26 cellular contexts compared by ENCODE assay signal in the genomic region with DNA sequence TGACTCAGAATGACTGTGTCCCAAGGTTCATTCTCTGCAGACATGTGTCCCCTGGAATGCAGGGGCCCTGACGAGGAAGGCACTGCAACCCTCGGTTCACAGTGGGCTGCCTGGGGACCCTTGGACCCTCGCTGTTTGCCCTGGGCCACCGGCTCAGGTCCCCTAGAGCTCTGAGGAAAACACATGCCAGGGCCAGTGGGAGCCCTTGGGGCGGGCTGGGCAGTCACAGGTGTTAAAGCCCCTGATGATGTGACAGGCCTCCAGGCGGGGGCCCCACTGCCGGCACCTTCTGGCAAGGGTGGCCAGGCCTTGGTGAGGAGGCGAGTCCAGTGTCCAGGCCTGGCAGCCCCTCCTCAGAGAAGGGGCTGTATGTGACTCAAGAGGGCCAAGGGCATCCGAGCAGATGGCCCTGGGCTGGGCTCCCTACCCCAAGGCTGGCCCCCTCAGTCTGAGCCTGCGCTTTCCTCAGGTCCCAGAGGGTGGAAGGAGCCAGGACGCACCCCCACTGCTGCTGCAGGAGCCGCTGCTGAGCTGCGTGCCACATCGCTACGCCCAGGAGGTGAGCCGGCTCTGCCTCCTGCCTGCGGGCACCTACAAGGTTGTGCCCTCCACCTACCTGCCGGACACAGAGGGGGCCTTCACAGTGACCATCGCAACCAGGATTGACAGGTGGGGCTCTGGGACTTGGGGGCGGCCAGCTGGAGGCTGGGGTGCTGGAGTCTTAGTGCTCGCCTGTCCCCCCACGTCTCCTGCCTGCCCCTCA. TPM values are rescaled to one million over a fixed set of nuclear protein-coding genes. Genes with fewer than 3 reads are reported as not detected.
DNase-seq lines count a peak whose midpoint lies in the region; TF ChIP-seq lines count a peak whose summit lies in the region.
"Had no signal": no experiment of that assay in that cellular context is flagged by ENCODE, and none has a peak within 500 bp of the region (broad histone marks: within the 10 kb centered on the region; RNA-seq: fewer than 3 reads in every experiment).

No MANE protein-coding gene starts in this region.

- H3K4me3 ChIP-seq in BE2C (ENCODE audit: low read depth, low read length) (no peak overlapping the region), H7 (ENCODE audit: insufficient read depth, low read depth, low read length) (no peak overlapping the region), left ventricle myocardium inferior (peak overlapping the region; percentile 44)
- H3K4me3 ChIP-seq: esophagus muscularis mucosa, hepatocyte, K562, MG63, neural progenitor cell, prostate gland, skin epidermis, testis had no signal

- no peaks in the 10 kb centered on the region for H3K9me3 ChIP-seq in BE2C
- no peaks in the 10 kb centered on the region for H3K9me3 ChIP-seq in left ventricle myocardium inferior (replicated peaks)
- H3K9me3 ChIP-seq: esophagus muscularis mucosa, MG63, prostate gland, testis had no signal

- H3K4me1 ChIP-seq in BE2C (no peaks in the 10 kb centered on the region), left ventricle myocardium inferior (peaks cover 49% of the 10 kb centered on the region)
- H3K4me1 ChIP-seq: neural progenitor cell had no signal

- TF ChIP-seq CTCF in BE2C (IDR thresholded peaks at IDR 0.05; ENCODE audit: low read depth, low read length) (no peak), left ventricle myocardium inferior (IDR thresholded peaks at IDR 0.05; ENCODE audit: borderline replicate concordance) (no peak)

- peak overlapping the region; percentile 89 for H3K27ac ChIP-seq in left ventricle myocardium inferior (replicated peaks)
- H3K27ac ChIP-seq: esophagus muscularis mucosa, hepatocyte, neural progenitor cell, skin epidermis, testis had no signal

- H3K27me3 ChIP-seq in BE2C, result no peaks in the 10 kb centered on the region
- H3K27me3 ChIP-seq in H7 (ENCODE audit: control insufficient read depth, insufficient read depth, low read length), result no peaks in the 10 kb centered on the region
- no peaks in the 10 kb centered on the region for H3K27me3 ChIP-seq in left ventricle myocardium inferior (ENCODE audit: low read depth)
- H3K27me3 ChIP-seq: esophagus muscularis mucosa, hepatocyte, MG63, neural progenitor cell, testis had no signal

- intact Hi-C loops in left ventricle myocardium inferior (cut with micrococcal nuclease), result no loop called here
- intact Hi-C loops in posterior vena cava (cut with DNase I), result no loop called here

- H3K36me3 ChIP-seq in BE2C (peaks cover 13% of the 10 kb centered on the region), H7 (replicated peaks; ENCODE audit: control insufficient read depth, insufficient read depth, low read length) (peaks cover 2% of the 10 kb centered on the region), left ventricle myocardium inferior (peaks cover 35% of the 10 kb centered on the region)
- H3K36me3 ChIP-seq: MG63, neural progenitor cell, prostate gland had no signal

- DNase-seq in BE2C (peak; percentile 4), H7 (peak; percentile 53), left ventricle myocardium inferior (no peak), posterior vena cava (ENCODE audit: low spot score) (peak; percentile 70), OCI-M1 (lab: John Stamatoyannopoulos, UW) (no peak), NCI-H1436 (lab: John Stamatoyannopoulos, UW) (no peak), COLO668 (lab: John Stamatoyannopoulos, UW; ENCODE audit: unreplicated experiment) (no peak)
- DNase-seq: activated CD4-positive, alpha-beta T cell treated with anti-CD3 and anti-CD28 coated beads, Interleukin-2, amount 50 U/mL, for 4 hours; activated CD8-positive, alpha-beta memory T cell treated with anti-CD3 and anti-CD28 coated beads, Interleukin-2, amount 50 U/mL, for 48 hours; amniotic stem cell; cortex of kidney; foreskin melanocyte; MG63; NCI-H2081; NCI-H226; NCI-H748 treated with DMSO at 0.1 percent for 48 hours; stimulated activated naive B cell treated with anti-CD40 and anti-IgM and Interleukin-4, amounts not matched to agents 10 μg/mL and 1 μg/mL and 100 μg/mL, for 72 hours; T-helper 9 cell; testis had no signal

RNA-seq across cellular contexts. Expression of a gene that starts 11.1 kb away (rescaled TPM):
- 80.2 TPM for polyA plus RNA-seq in BE2C (2012; ENCODE audit: insufficient read depth, insufficient read length, low read depth)
- total RNA-seq in H7 (2014; rRNA removed; shearing (Covaris generic)), result 66.5 and 69.0 TPM in 2 replicates
- total RNA-seq in left ventricle myocardium inferior (31.2 TPM), posterior vena cava (10 to 100 TPM; 18.6 to 22.6 TPM)

RNA-seq across cellular contexts. Expression of a gene that starts 27.7 kb away (rescaled TPM):
- 0.43 TPM for polyA plus RNA-seq in BE2C (2012; ENCODE audit: insufficient read depth, insufficient read length, low read depth)
- total RNA-seq in H7 (2014; rRNA removed; shearing (Covaris generic)), result 0.07 TPM in 1 of 2 replicates, not detected in the other
- 1.3 TPM for total RNA-seq in left ventricle myocardium inferior
- 1 to 10 TPM; 1.2 to 1.8 TPM for total RNA-seq in posterior vena cava
- total RNA-seq: G401 had no signal

RNA-seq across cellular contexts. Expression of a gene that starts 29.3 kb away (rescaled TPM):
- 44.6 TPM for polyA plus RNA-seq in BE2C (2012; ENCODE audit: insufficient read depth, insufficient read length, low read depth)
- 10.3 and 15.2 TPM in 2 replicates for total RNA-seq in H7 (2014; rRNA removed; shearing (Covaris generic))
- total RNA-seq in left ventricle myocardium inferior (80.1 TPM), posterior vena cava (10 to 100 TPM; 47.1 to 49.3 TPM)

RNA-seq across cellular contexts. Expression of a gene that starts 37.4 kb away (rescaled TPM):
- 14.7 TPM for polyA plus RNA-seq in BE2C (2012; ENCODE audit: insufficient read depth, insufficient read length, low read depth)
- 2.4 and 2.5 TPM in 2 replicates for total RNA-seq in H7 (2014; rRNA removed; shearing (Covaris generic))
- total RNA-seq in left ventricle myocardium inferior, result 19.3 TPM
- 1 to 10 TPM; 2.0 to 2.3 TPM for total RNA-seq in posterior vena cava

RNA-seq across cellular contexts. Expression of a gene that starts 39.8 kb away (rescaled TPM):
- 4.5 TPM for polyA plus RNA-seq in BE2C (2012; ENCODE audit: insufficient read depth, insufficient read length, low read depth)
- total RNA-seq in H7 (2014; rRNA removed; shearing (Covaris generic)), result 3.6 and 8.9 TPM in 2 replicates
- total RNA-seq in left ventricle myocardium inferior, result 4.0 TPM
- 10 to 100 TPM in 1 of 2 donors, 1 to 10 TPM in 1; 7.1 to 12.9 TPM for total RNA-seq in posterior vena cava

Comparison
In these comparisons a context has a peak if more than half of its experiments do, and no peak if none do; other contexts are left out.
1. DNase-seq: peak in BE2C (single experiment), H7 (single experiment) and posterior vena cava (single experiment); none in left ventricle myocardium inferior (single experiment), OCI-M1 (single experiment), NCI-H1436 (single experiment) and COLO668 (single experiment).